ENCODE assay signal across 29 cellular contexts in the genomic region with DNA sequence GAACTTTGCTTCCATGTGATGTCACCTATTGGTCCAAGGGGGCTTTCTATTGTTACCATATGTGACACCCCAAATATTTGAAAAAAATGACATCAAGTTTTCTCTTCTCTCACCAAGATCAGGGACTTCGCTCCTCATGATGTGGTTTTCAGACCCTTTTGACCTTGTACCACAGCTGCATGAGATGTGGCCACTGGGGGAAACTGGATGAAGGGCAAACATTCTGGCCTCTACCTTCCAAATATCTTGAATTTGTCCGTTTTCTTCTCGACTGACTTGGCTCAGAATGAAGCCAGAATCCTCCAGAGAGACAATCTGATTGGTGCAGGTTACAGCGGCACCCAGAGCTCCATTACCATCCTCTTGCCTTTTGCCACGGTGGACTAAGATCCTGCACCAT.
"Had no signal": no experiment of that assay in that cellular context is flagged by ENCODE, and none has a peak within 500 bp of the region (broad histone marks: within the 10 kb centered on the region; RNA-seq: fewer than 3 reads in every experiment).

No MANE protein-coding gene starts in this region.

- H3K4me1 ChIP-seq: gastrocnemius medialis, heart left ventricle, left lung, prostate gland, right atrium auricular region, stomach, thyroid gland, vagina had no signal

- H3K9me3 ChIP-seq: gastrocnemius medialis, left lung, mucosa of descending colon, prostate gland, thyroid gland, vagina had no signal

- H3K27ac Mint-ChIP-seq: mesothelial cell of epicardium, naive B cell, nephron progenitor cell had no signal

- DNase-seq: dorsolateral prefrontal cortex; effector CD4-positive, alpha-beta T cell; foreskin fibroblast; gastrocnemius medialis; heart left ventricle; left cardiac atrium; left lung; mesenchymal stem cell; mucosa of descending colon; naive B cell; nephron progenitor cell; nucleus accumbens; stimulated activated CD4-positive, alpha-beta T cell treated with anti-CD3 and anti-CD28 coated beads, Interleukin-12 subunit alpha, Interleukin-12 subunit beta, amount 100 ng/mL, for 4 hours; stimulated activated CD4-positive, alpha-beta T cell treated with anti-CD3 and anti-CD28 coated beads, Interleukin-1b, Interleukin-23, amount 100 ng/mL, for 48 hours; stimulated activated CD4-positive, alpha-beta T cell treated with anti-CD3 and anti-CD28 coated beads, Interleukin-4, amount 100 ng/mL, for 24 hours; stimulated activated naive CD4-positive, alpha-beta T cell treated with Interleukin-2 at 50 U/mL for 16 hours; stomach; thyroid gland; trophoblast cell had no signal

- H3K27ac ChIP-seq: dorsolateral prefrontal cortex, epithelial cell of prostate, gastrocnemius medialis, heart left ventricle, hepatocyte, left lung, prostate gland, right atrium auricular region, stomach, thyroid gland, vagina had no signal

- H3K36me3 ChIP-seq: heart left ventricle, prostate gland, right atrium auricular region, stomach had no signal

- H3K4me1 Mint-ChIP-seq: mesothelial cell of epicardium, naive B cell, nephron progenitor cell had no signal

- H3K4me3 ChIP-seq: dorsolateral prefrontal cortex, gastrocnemius medialis, heart left ventricle, hepatocyte, left lung, mucosa of descending colon, prostate gland, right atrium auricular region, smooth muscle cell, stomach, thyroid gland, vagina had no signal

- H3K27me3 ChIP-seq: dorsolateral prefrontal cortex, gastrocnemius medialis, heart left ventricle, hepatocyte, left lung, right atrium auricular region, stomach, thyroid gland, vagina had no signal

- ATAC-seq: esophagus mucosa; gastrocnemius medialis; heart left ventricle; left cardiac atrium; left lung; mucosa of descending colon; sciatic nerve; stimulated activated effector memory CD8-positive, alpha-beta T cell treated with anti-CD3 and anti-CD28 coated beads, Interleukin-12 subunit alpha, Interleukin-12 subunit beta, amount 100 ng/mL, for 72 hours had no signal

- H3K4me3 Mint-ChIP-seq: mesothelial cell of epicardium; nephron progenitor cell; stimulated activated effector memory CD8-positive, alpha-beta T cell treated with anti-CD3 and anti-CD28 coated beads, Interleukin-12 subunit alpha, Interleukin-12 subunit beta, amount 100 ng/mL, for 72 hours had no signal
